In the genomic region with DNA sequence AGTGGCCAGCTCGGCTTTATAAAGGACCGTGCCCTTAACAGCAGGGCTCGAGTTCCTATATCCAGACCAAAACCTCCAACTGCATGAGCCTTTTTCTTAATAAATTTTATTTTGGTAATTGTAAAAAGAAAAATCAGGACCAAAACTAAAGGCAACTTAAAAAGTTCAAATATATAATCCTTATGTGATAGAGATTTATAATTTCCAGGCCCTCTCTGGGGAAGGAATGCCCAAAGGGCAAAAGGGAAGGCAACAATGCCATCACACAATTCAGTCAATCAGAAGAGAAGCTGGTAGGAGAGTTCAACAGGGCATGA, we compare ENCODE assay signal across 8 cellular contexts. TPM values are rescaled to one million over a fixed set of nuclear protein-coding genes. Genes with fewer than 3 reads are reported as not detected.
A peak's percentile ranks its signal among the peaks of the same experiment; 100 is the strongest.
DNase-seq lines count a peak whose midpoint lies in the region; ATAC-seq and TF ChIP-seq lines count a peak whose summit lies in the region.

No MANE protein-coding gene starts in this region.

- intact Hi-C loops in CD14-positive monocyte (cut with micrococcal nuclease): no loop called here
- intact Hi-C loops in dorsolateral prefrontal cortex (cut with DNase I): no loop called here

- H3K9me2 ChIP-seq in MM.1S (replicated peaks; ENCODE audit: insufficient read depth, low read length): no peaks in the 10 kb centered on the region

- no peaks in the 10 kb centered on the region for H3K27me3 ChIP-seq in MM.1S (replicated peaks; ENCODE audit: insufficient read depth, low read length)
- no peaks in the 10 kb centered on the region for H3K27me3 ChIP-seq in dorsolateral prefrontal cortex
- no peaks in the 10 kb centered on the region for H3K27me3 ChIP-seq in neuron (ENCODE audit: insufficient read depth, low read length)
- no peaks in the 10 kb centered on the region for H3K27me3 ChIP-seq in H7 (ENCODE audit: control insufficient read depth, insufficient read depth, low read length)

- H3K4me3 ChIP-seq in MM.1S (ENCODE audit: low read length) (no peak overlapping the region), dorsolateral prefrontal cortex (peak overlapping the region in 58 of 59 donors; percentile 57 to 91 (median 78)), neuron (ENCODE audit: low read length) (peak overlapping the region; percentile 69), H7 (ENCODE audit: insufficient read depth, low read depth, low read length) (no peak overlapping the region)

- H4K20me1 ChIP-seq in MM.1S (ENCODE audit: insufficient read depth, low read length): no peaks in the 10 kb centered on the region

- H3K79me2 ChIP-seq in MM.1S (ENCODE audit: low read length): peaks cover 14% of the 10 kb centered on the region

- peaks cover 14% of the 10 kb centered on the region for H3F3A ChIP-seq in MM.1S (ENCODE audit: insufficient read depth, low read length)

- ATAC-seq in GM19324 (IDR thresholded peaks at IDR 0.05; ENCODE audit: low FRiP score, unreplicated experiment) (no peak), HG03520 (IDR thresholded peaks at IDR 0.05; ENCODE audit: unreplicated experiment) (no peak)

- H3K36me3 ChIP-seq in MM.1S (replicated peaks; ENCODE audit: insufficient read depth, low read length): no peaks in the 10 kb centered on the region
- peaks cover 55% of the 10 kb centered on the region for H3K36me3 ChIP-seq in neuron (ENCODE audit: insufficient read depth, low read length)
- H3K36me3 ChIP-seq in H7 (replicated peaks; ENCODE audit: control insufficient read depth, insufficient read depth, low read length): peaks cover 30% of the 10 kb centered on the region

- H3K4me1 ChIP-seq in MM.1S (ENCODE audit: low read length) (peaks cover 5% of the 10 kb centered on the region; the same call in 1 of the 2 replicates), neuron (ENCODE audit: insufficient read depth, low read length) (peaks cover 23% of the 10 kb centered on the region)

- H3K27me3 Mint-ChIP-seq in CD14-positive monocyte (ENCODE audit: low read depth in 3 of 3): peaks cover 0 to 3% (median 0%) of the 10 kb centered on the region in 3 donors

- H3K27ac ChIP-seq in MM.1S (ENCODE audit: low read length) (peak overlapping the region; percentile 21; the same call in 1 of the 2 replicates), dorsolateral prefrontal cortex (peak overlapping the region in 40 of 59 donors; percentile 1 to 75 (median 54))

- H2AFZ ChIP-seq in MM.1S (ENCODE audit: low read length) (no peak overlapping the region), neuron (ENCODE audit: low read depth, low read length) (no peak overlapping the region)

- H3K4me3 Mint-ChIP-seq in CD14-positive monocyte: peak overlapping the region; percentile 51 to 83

- H3K9me3 Mint-ChIP-seq in CD14-positive monocyte: no peaks in the 10 kb centered on the region

- TF ChIP-seq CTCF in CD14-positive monocyte (IDR thresholded peaks at IDR 0.05) (no peak), MM.1S (IDR thresholded peaks at IDR 0.05; ENCODE audit: low read length) (no peak), dorsolateral prefrontal cortex (IDR thresholded peaks at IDR 0.05 in 54 of 56, conservative IDR thresholded peaks at IDR 0.05 in 2 of 56; ENCODE audit: low read depth in 1 of 56, partially characterized antibody in 56 of 56) (peak in 3 of 56 donors; percentile 1 to 2 (median 1))

- peak overlapping the region; percentile 68; the same call in 1 of the 2 replicates for H3K4me2 ChIP-seq in MM.1S (ENCODE audit: low read depth, low read length)

- H3K36me3 Mint-ChIP-seq in CD14-positive monocyte: peaks cover 49 to 60% of the 10 kb centered on the region in 2 donors

- H3K27ac Mint-ChIP-seq in CD14-positive monocyte: peak overlapping the region in 6 of 7 donors; percentile 28 to 91 (median 80)

- H3K4me1 Mint-ChIP-seq in CD14-positive monocyte: peaks cover 30% of the 10 kb centered on the region

- no peak overlapping the region; the same call in 1 of the 2 replicates for H3K9ac ChIP-seq in MM.1S (ENCODE audit: low read length)

- no peak for DNase-seq in CD14-positive monocyte (ENCODE audit: low spot score)
- DNase-seq in MM.1S: no peak
- no peak for DNase-seq in dorsolateral prefrontal cortex
- no peak for DNase-seq in COLO829 (ENCODE audit: low spot score)
- no peak for DNase-seq in H7

- H3K9me3 ChIP-seq in MM.1S (replicated peaks; ENCODE audit: insufficient read depth, low read length) (no peaks in the 10 kb centered on the region), neuron (ENCODE audit: low read length) (no peaks in the 10 kb centered on the region)

RNA-seq across cellular contexts. Expression of a gene that starts 0.4 kb away (rescaled TPM):
- 1 to 10 TPM; 4.1 to 4.3 TPM for polyA plus RNA-seq in CD14-positive monocyte
- total RNA-seq in dorsolateral prefrontal cortex: 10 to 100 TPM in 101 of 120 experiments, 1 to 10 TPM in 19; 6.1 to 23.8 (median 12.8) TPM
- 139 and 149 TPM in 2 replicates for total RNA-seq in H7 (2014; rRNA removed; shearing (Covaris generic))

RNA-seq across cellular contexts. Expression of a gene that starts 6.2 kb away (rescaled TPM):
- polyA plus RNA-seq in CD14-positive monocyte: 10 to 100 TPM; 51.1 to 56.0 TPM
- 10 to 100 TPM; 10.5 to 30.9 (median 22.4) TPM for total RNA-seq in dorsolateral prefrontal cortex
- total RNA-seq in H7 (2014; rRNA removed; shearing (Covaris generic)): 27.4 and 35.2 TPM in 2 replicates

RNA-seq across cellular contexts. Expression of a gene that starts 16.5 kb away (rescaled TPM):
- polyA plus RNA-seq in CD14-positive monocyte: under 1 TPM in 1 of 2 donors, not detected in 1; 0.13 TPM
- total RNA-seq in dorsolateral prefrontal cortex: 1 to 10 TPM in 37 of 120 experiments, under 1 TPM in 46, not detected in 37; 0.29 to 2.9 (median 0.90) TPM
- not detected in 2 replicates for total RNA-seq in H7 (2014; rRNA removed; shearing (Covaris generic))

RNA-seq across cellular contexts. Expression of a gene that starts 17.1 kb away (rescaled TPM):
- 1 to 10 TPM; 1.4 to 2.3 TPM for polyA plus RNA-seq in CD14-positive monocyte
- total RNA-seq in dorsolateral prefrontal cortex: 10 to 100 TPM; 15.6 to 54.3 (median 25.4) TPM
- 5.6 and 5.9 TPM in 2 replicates for total RNA-seq in H7 (2014; rRNA removed; shearing (Covaris generic))

RNA-seq across cellular contexts. Expression of a gene that starts 24.3 kb away (rescaled TPM):
- 100 to 1,000 TPM; 102 to 128 TPM for polyA plus RNA-seq in CD14-positive monocyte
- total RNA-seq in dorsolateral prefrontal cortex: 10 to 100 TPM; 36.8 to 89.6 (median 58.1) TPM
- total RNA-seq in H7 (2014; rRNA removed; shearing (Covaris generic)): 17.6 and 20.8 TPM in 2 replicates

Comparison
In these comparisons a context has a peak if more than half of its experiments do, and no peak if none do; other contexts are left out.
1. H3K4me3 ChIP-seq: peak in dorsolateral prefrontal cortex (58 of 59) and neuron (single experiment); none in MM.1S (single experiment) and H7 (single experiment).